ENCODE assay signal across 8 cellular contexts in the genomic region with DNA sequence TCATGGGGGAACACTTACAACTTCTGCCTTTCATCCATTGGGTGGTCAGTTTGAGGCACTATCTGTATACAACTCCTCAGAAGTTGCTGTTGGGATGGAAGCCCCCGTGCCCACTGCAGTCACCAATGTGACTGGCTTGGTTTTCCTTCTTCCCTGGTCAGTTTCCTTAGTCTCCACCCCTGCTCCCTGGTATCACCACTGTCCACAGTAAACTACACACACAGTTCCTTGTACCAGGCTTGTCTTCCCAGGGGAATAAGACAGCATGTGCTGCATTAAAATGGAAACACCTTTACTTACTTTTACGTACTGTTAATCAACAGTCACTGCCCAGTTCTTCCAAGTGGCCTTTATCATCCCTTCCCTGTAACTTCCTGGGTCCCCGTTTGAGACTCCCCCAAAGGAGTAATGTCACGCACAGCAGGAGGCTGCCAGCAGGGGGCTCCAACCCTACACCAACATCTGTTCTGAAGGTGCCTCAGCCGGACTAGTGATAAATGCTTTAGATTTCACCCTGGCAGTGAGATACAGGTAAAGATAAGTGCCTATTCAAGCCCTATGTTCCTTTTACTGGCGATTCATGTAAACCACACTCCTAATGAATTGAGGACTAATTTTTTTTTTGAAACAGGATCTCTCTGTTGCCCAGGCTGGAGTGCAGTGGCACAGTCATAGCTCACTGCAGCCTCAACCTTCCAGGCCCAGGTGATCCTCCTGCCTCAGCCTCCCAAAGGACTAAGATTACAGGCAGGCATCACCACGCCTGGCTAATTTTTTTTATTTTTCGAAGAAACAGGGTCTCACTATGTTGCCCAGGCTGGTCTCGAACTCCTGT. TPM values are rescaled to one million over a fixed set of nuclear protein-coding genes. Genes with fewer than 3 reads are reported as not detected.
DNase-seq lines count a peak whose midpoint lies in the region; TF ChIP-seq lines count a peak whose summit lies in the region.

No MANE protein-coding gene starts in this region.

- H3K9me2 ChIP-seq in GM23248 (ENCODE audit: insufficient read depth) = no peaks in the 10 kb centered on the region

- intact Hi-C loops in CD14-positive monocyte (cut with micrococcal nuclease) = loop anchor here (5.0 to 10.0 kb wide), 3 partner anchors 59 to 123 kb away; a partner anchor contains a TSS

- no peak overlapping the region for H3K4me3 Mint-ChIP-seq in CD14-positive monocyte
- H3K4me3 Mint-ChIP-seq in neural progenitor cell = no peak overlapping the region

- H3K27me3 Mint-ChIP-seq in CD14-positive monocyte (ENCODE audit: low read depth in 3 of 3) = peaks cover 0 to 3% (median 2%) of the 10 kb centered on the region in 3 donors
- peaks cover 4% of the 10 kb centered on the region for H3K27me3 Mint-ChIP-seq in neural progenitor cell (ENCODE audit: insufficient read depth, low read depth)

- H4K20me1 ChIP-seq in GM23248 (ENCODE audit: insufficient read depth) = no peaks in the 10 kb centered on the region
- H4K20me1 ChIP-seq in OCI-LY3 (ENCODE audit: insufficient read depth, low read length) = no peaks in the 10 kb centered on the region
- no peaks in the 10 kb centered on the region for H4K20me1 ChIP-seq in neural progenitor cell (ENCODE audit: low read depth)

- no peak overlapping the region for H3K4me3 ChIP-seq in GM23248
- no peak overlapping the region for H3K4me3 ChIP-seq in OCI-LY3 (ENCODE audit: low read length)
- H3K4me3 ChIP-seq in neural progenitor cell = no peak overlapping the region

- H2AFZ ChIP-seq in GM23248 (no peak overlapping the region), OCI-LY3 (ENCODE audit: low read depth, low read length) (0 out of 2 replicates have a peak overlapping the region, but pooled peaks have one; percentile 31), neural progenitor cell (replicated peaks) (peak overlapping the region; percentile 26)

- peak; percentile 92 for TF ChIP-seq CTCF in CD14-positive monocyte (IDR thresholded peaks at IDR 0.05)
- TF ChIP-seq CTCF in OCI-LY3 (IDR thresholded peaks at IDR 0.05; ENCODE audit: low read depth, low read length) = peak; percentile 87
- peak; percentile 54 for TF ChIP-seq CTCF in neural progenitor cell (IDR thresholded peaks at IDR 0.05)

- no peaks in the 10 kb centered on the region for H3K27me3 ChIP-seq in GM23248 (replicated peaks; ENCODE audit: insufficient read depth)
- peaks cover 7% of the 10 kb centered on the region; the same call in 1 of the 2 replicates for H3K27me3 ChIP-seq in OCI-LY3 (ENCODE audit: low read depth, low read length)
- no peaks in the 10 kb centered on the region for H3K27me3 ChIP-seq in neural progenitor cell

- H3K79me2 ChIP-seq in GM23248 (ENCODE audit: insufficient read depth) (no peaks in the 10 kb centered on the region), OCI-LY3 (ENCODE audit: low read length) (no peaks in the 10 kb centered on the region), neural progenitor cell (ENCODE audit: low read depth) (no peaks in the 10 kb centered on the region)

- H3K36me3 ChIP-seq in GM23248 (ENCODE audit: low read depth) (no peaks in the 10 kb centered on the region), OCI-LY3 (replicated peaks; ENCODE audit: low read depth, low read length) (no peaks in the 10 kb centered on the region), neural progenitor cell (no peaks in the 10 kb centered on the region)

- H3K9me3 Mint-ChIP-seq in CD14-positive monocyte = peaks cover 0 to 6% (median 0%) of the 10 kb centered on the region in 7 donors
- peaks cover 2% of the 10 kb centered on the region for H3K9me3 Mint-ChIP-seq in neural progenitor cell

- no peaks in the 10 kb centered on the region for H3K9me3 ChIP-seq in GM23248 (ENCODE audit: low read depth)
- H3K9me3 ChIP-seq in OCI-LY3 (ENCODE audit: insufficient read depth, low read length) = no peaks in the 10 kb centered on the region
- no peaks in the 10 kb centered on the region for H3K9me3 ChIP-seq in neural progenitor cell (ENCODE audit: low read depth)

- H3K4me1 ChIP-seq in GM23248 (ENCODE audit: insufficient read depth) (no peaks in the 10 kb centered on the region), OCI-LY3 (ENCODE audit: low read length) (peaks cover 18% of the 10 kb centered on the region), neural progenitor cell (no peaks in the 10 kb centered on the region)

- H3K4me1 Mint-ChIP-seq in CD14-positive monocyte = peaks cover 18% of the 10 kb centered on the region
- H3K4me1 Mint-ChIP-seq in neural progenitor cell = no peaks in the 10 kb centered on the region

- H3K4me2 ChIP-seq in GM23248 (ENCODE audit: unreplicated experiment) (no peak overlapping the region), OCI-LY3 (ENCODE audit: low read length) (peak overlapping the region; percentile 77), neural progenitor cell (no peak overlapping the region)

- H3K27ac Mint-ChIP-seq in CD14-positive monocyte = no peak overlapping the region
- no peak overlapping the region for H3K27ac Mint-ChIP-seq in neural progenitor cell

- peak; percentile 78 for DNase-seq in CD14-positive monocyte (ENCODE audit: low spot score)
- DNase-seq in GM23248 = peak; percentile 77
- DNase-seq in activated T-cell treated with anti-CD3 and anti-CD28 coated beads for 48 hours (ENCODE audit: low read depth) = peak; percentile 62
- peak; percentile 35 for DNase-seq in fibroblast of gingiva (ENCODE audit: low read depth)
- DNase-seq in neural progenitor cell (ENCODE audit: low spot score) = peak; percentile 52
- peak in 33 of 49 donors; percentile 3 to 68 (median 33) for DNase-seq in substantia nigra (lab: John Stamatoyannopoulos, UW)
- no peak for DNase-seq in amniotic stem cell (lab: John Stamatoyannopoulos, UW)

- in situ Hi-C loops in GM23248 (cut with MboI) = loop anchor here (10.0 kb wide), 1 partner anchor 59 kb away; no protein-coding TSS in a partner anchor

- H3F3A ChIP-seq in GM23248 (ENCODE audit: insufficient read depth) = no peaks in the 10 kb centered on the region
- no peaks in the 10 kb centered on the region for H3F3A ChIP-seq in neural progenitor cell (ENCODE audit: low read depth)

- H3K36me3 Mint-ChIP-seq in CD14-positive monocyte (no peaks in the 10 kb centered on the region), neural progenitor cell (no peaks in the 10 kb centered on the region)

- WGBS in GM23248 (ENCODE audit: low coverage in 1 of 2, low lambda C conversion rate in 2 of 2, missing lambda C conversion rate in 2 of 2), 2 experiments = 21 to 28% methylated on average over 9 of the region's 9 CpGs

- H3K27ac ChIP-seq in GM23248 (no peak overlapping the region), OCI-LY3 (ENCODE audit: low read length) (no peak overlapping the region), neural progenitor cell (no peak overlapping the region), substantia nigra (ENCODE audit: low read depth, low read length, poor library complexity, severe bottlenecking) (no peak overlapping the region)

- H3K9ac ChIP-seq in GM23248 (no peak overlapping the region), OCI-LY3 (ENCODE audit: low read length) (no peak overlapping the region), neural progenitor cell (no peak overlapping the region)

RNA-seq across cellular contexts. Expression of a gene that starts 45.3 kb away (rescaled TPM):
- polyA plus RNA-seq in CD14-positive monocyte = 100 to 1,000 TPM in 1 of 2 donors, 10 to 100 TPM in 1; 95.5 to 157 TPM
- total RNA-seq in GM23248 (2014; rRNA removed; shearing (Covaris generic)) = not detected in 2 replicates
- polyA plus RNA-seq in GM23248 (2016; fragmentation: Nextera tagmentation; extraction: Ambion mirVana) = 0.11 TPM in 1 of 2 replicates, not detected in the other
- 1.7 and 3.8 TPM in 2 replicates for total RNA-seq in neural progenitor cell (ENCODE audit: low replicate concordance)
